Comparison of ENCODE assay signal across 12 cellular contexts in the genomic region with DNA sequence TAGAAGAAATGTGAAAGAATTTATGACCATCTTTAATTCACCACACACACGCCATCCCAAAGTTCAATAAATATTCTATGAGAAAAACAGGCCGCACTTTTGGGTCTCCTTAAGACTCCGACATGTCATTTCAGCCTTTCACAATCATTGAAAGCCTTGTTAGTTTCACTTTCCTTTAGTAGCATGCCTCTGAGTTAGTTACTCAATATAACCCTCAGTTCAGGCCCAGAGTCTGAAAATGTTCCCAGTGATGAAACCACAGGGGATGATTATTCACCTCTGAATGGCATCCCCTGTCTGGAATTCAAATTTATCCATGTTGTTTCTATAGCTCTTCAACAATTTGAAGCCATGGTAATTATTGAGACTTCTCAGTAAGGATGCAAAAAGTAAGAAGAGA.
DNase-seq lines count a peak whose midpoint lies in the region; ATAC-seq and TF ChIP-seq lines count a peak whose summit lies in the region.
"Had no signal": no experiment of that assay in that cellular context is flagged by ENCODE, and none has a peak within 500 bp of the region (broad histone marks: within the 10 kb centered on the region; RNA-seq: fewer than 3 reads in every experiment).

No MANE protein-coding gene starts in this region.

- peak overlapping the region; percentile 21 to 36 for H3K27ac Mint-ChIP-seq in natural killer cell treated with Interleukin-12 subunit alpha and Interleukin-12 subunit beta and Interleukin-15 and Interleukin-18, amount 100 ng/mL, for 72 hours
- H3K27ac Mint-ChIP-seq: activated B cell treated with CpG ODN at 0.5 μM for 24 hours had no signal

- H3K36me3 ChIP-seq in MG63, result no peaks in the 10 kb centered on the region
- no peaks in the 10 kb centered on the region for H3K36me3 ChIP-seq in OCI-LY7 (ENCODE audit: insufficient read depth, low read length)

- H4K20me1 ChIP-seq in OCI-LY7 (ENCODE audit: insufficient read depth, low read length), result no peaks in the 10 kb centered on the region

- intact Hi-C loops in OCI-LY7 (cut with micrococcal nuclease; ENCODE audit: unreplicated experiment), result no loop called here

- peaks cover 7 to 8% of the 10 kb centered on the region in 2 donors for H3K27me3 Mint-ChIP-seq in natural killer cell treated with Interleukin-12 subunit alpha and Interleukin-12 subunit beta and Interleukin-15 and Interleukin-18, amount 100 ng/mL, for 72 hours
- H3K27me3 Mint-ChIP-seq: activated B cell treated with CpG ODN at 0.5 μM for 24 hours had no signal

- DNase-seq in Daoy (ENCODE audit: low read depth) (peak; percentile 41), MG63 (peak; percentile 22), epithelial cell of proximal tubule (ENCODE audit: low read depth) (peak; percentile 43), OCI-LY7 (ENCODE audit: low spot score) (no peak), NCI-H2107 (lab: John Stamatoyannopoulos, UW) (no peak), KBM-7 (no peak)
- DNase-seq in natural killer cell treated with Interleukin-12 subunit alpha and Interleukin-12 subunit beta and Interleukin-15 and Interleukin-18, amount 100 ng/mL, for 72 hours (ENCODE audit: low spot score), result no peak
- DNase-seq: activated B cell treated with CpG ODN at 0.5 μM for 24 hours, cortex of kidney, GF-D8, NCI-H1105 had no signal

- H3K4me3 Mint-ChIP-seq in natural killer cell treated with Interleukin-12 subunit alpha and Interleukin-12 subunit beta and Interleukin-15 and Interleukin-18, amount 100 ng/mL, for 72 hours, result peak overlapping the region; percentile 38
- H3K4me3 Mint-ChIP-seq: activated B cell treated with CpG ODN at 0.5 μM for 24 hours had no signal

- no peaks in the 10 kb centered on the region for H3K4me1 ChIP-seq in OCI-LY7 (ENCODE audit: insufficient read depth, low read length, poor library complexity, severe bottlenecking)

- H3K4me3 ChIP-seq in MG63 (peak overlapping the region; percentile 15), epithelial cell of proximal tubule (ENCODE audit: low read depth, low read length) (no peak overlapping the region), OCI-LY7 (ENCODE audit: low read depth, low read length, poor library complexity, severe bottlenecking) (no peak overlapping the region)

- H3K9me2 ChIP-seq in OCI-LY7 (ENCODE audit: insufficient read depth, low read length), result no peaks in the 10 kb centered on the region

- no peaks in the 10 kb centered on the region for H3K27me3 ChIP-seq in MG63

- H3K79me2 ChIP-seq in OCI-LY7 (ENCODE audit: insufficient read depth, low read depth, low read length), result no peaks in the 10 kb centered on the region

- peaks cover 23% of the 10 kb centered on the region for H3K36me3 Mint-ChIP-seq in natural killer cell treated with Interleukin-12 subunit alpha and Interleukin-12 subunit beta and Interleukin-15 and Interleukin-18, amount 100 ng/mL, for 72 hours

- no peak overlapping the region for H2AFZ ChIP-seq in OCI-LY7 (ENCODE audit: low read length)

- POLR2A ChIA-PET in OCI-LY7 (lab: Charles Lee), result interaction anchor here (0.8 kb wide), 1 partner anchor 36 kb away, joined by 3 read pairs; no protein-coding TSS in a partner anchor

- H3K27ac ChIP-seq in OCI-LY7 (ENCODE audit: low read depth, low read length, poor library complexity, severe bottlenecking), result no peak overlapping the region

- H3K9me3 ChIP-seq in MG63, result no peaks in the 10 kb centered on the region
- no peaks in the 10 kb centered on the region; the same call in 1 of the 2 replicates for H3K9me3 ChIP-seq in OCI-LY7 (ENCODE audit: low read length)

- in situ Hi-C loops in KBM-7 (cut with MboI; ENCODE audit: low pct_unique_long_range_greater_than_20kb, low sequenced_read_pairs), result no loop called here

- peaks cover 15% of the 10 kb centered on the region for H3K9me3 Mint-ChIP-seq in natural killer cell treated with Interleukin-12 subunit alpha and Interleukin-12 subunit beta and Interleukin-15 and Interleukin-18, amount 100 ng/mL, for 72 hours

- no TSS peak for BruUV-seq in OCI-LY7 (replicated peaks; lab: Mats Ljungman, UMichigan)

- no peak overlapping the region for H3K4me2 ChIP-seq in OCI-LY7 (ENCODE audit: low read length)

- ATAC-seq in natural killer cell treated with Interleukin-12 subunit alpha and Interleukin-12 subunit beta and Interleukin-15 and Interleukin-18, amount 100 ng/mL, for 72 hours, result peak; percentile 85 to 89
- ATAC-seq in HG02970 (IDR thresholded peaks at IDR 0.05; ENCODE audit: low FRiP score, unreplicated experiment), result no peak

- TF ChIP-seq CTCF in epithelial cell of proximal tubule (conservative IDR thresholded peaks at IDR 0.05; ENCODE audit: low read depth, low read length), result no peak
- TF ChIP-seq CTCF in OCI-LY7 (conservative IDR thresholded peaks at IDR 0.05; ENCODE audit: low read length), result no peak

- CTCF ChIA-PET in OCI-LY7 (lab: Charles Lee; ENCODE audit: unreplicated experiment), result no interaction called here

- H3K4me1 Mint-ChIP-seq in natural killer cell treated with Interleukin-12 subunit alpha and Interleukin-12 subunit beta and Interleukin-15 and Interleukin-18, amount 100 ng/mL, for 72 hours (ENCODE audit: low read depth in 2 of 2), result peaks cover 7 to 13% of the 10 kb centered on the region in 2 donors
- H3K4me1 Mint-ChIP-seq: activated B cell treated with CpG ODN at 0.5 μM for 24 hours had no signal

Comparison
In these comparisons a context has a peak if more than half of its experiments do, and no peak if none do; other contexts are left out.
1. DNase-seq: peak in Daoy (single experiment), MG63 (single experiment) and epithelial cell of proximal tubule (single experiment); none in natural killer cell treated with Interleukin-12 subunit alpha and Interleukin-12 subunit beta and Interleukin-15 and Interleukin-18, amount 100 ng/mL, for 72 hours (single experiment), OCI-LY7 (single experiment), NCI-H2107 (single experiment) and KBM-7 (single experiment).